In genomic region chr7:155585956-155586355, GRCh38 we compare ENCODE assay signal across 22 cellular contexts. TPM values are rescaled to one million over a fixed set of nuclear protein-coding genes. Genes with fewer than 3 reads are reported as not detected.
DNase-seq lines count a peak whose midpoint lies in the region; ATAC-seq and TF ChIP-seq lines count a peak whose summit lies in the region.
"Had no signal": no experiment of that assay in that cellular context is flagged by ENCODE, and none has a peak within 500 bp of the region (broad histone marks: within the 10 kb centered on the region; RNA-seq: fewer than 3 reads in every experiment).

No MANE protein-coding gene starts in this region.

- H3K27me3 ChIP-seq in neuronal stem cell (ENCODE audit: control insufficient read depth in 3 of 3, insufficient read depth in 3 of 3, low read depth in 1 of 3, low read length in 3 of 3): peaks cover 0 to 22% (median 0%) of the 10 kb centered on the region in 3 experiments
- H3K27me3 ChIP-seq in sigmoid colon: peaks cover 0 to 22% (median 0%) of the 10 kb centered on the region in 3 donors
- H3K27me3 ChIP-seq: Peyer's patch had no signal

- no peak overlapping the region for H2BK120ac ChIP-seq in neuronal stem cell (ENCODE audit: low read depth, low read length)

- intact Hi-C loops in sigmoid colon (cut with DNase I): no loop called here

- H3K27ac Mint-ChIP-seq in brain: peak overlapping the region in 3 of 5 experiments; percentile 26 to 87 (median 35)
- H3K27ac Mint-ChIP-seq: IgD-negative memory B cell had no signal

- no peak overlapping the region for H2BK15ac ChIP-seq in neuronal stem cell (ENCODE audit: low read length)

- H3K4me1 ChIP-seq in neuronal stem cell (ENCODE audit: control insufficient read depth in 2 of 2, insufficient read depth in 1 of 2, low read depth in 1 of 2, low read length in 2 of 2): peaks cover 8 to 14% of the 10 kb centered on the region in 2 donors
- peaks cover 0 to 17% (median 0%) of the 10 kb centered on the region in 4 donors for H3K4me1 ChIP-seq in sigmoid colon
- H3K4me1 ChIP-seq: SJCRH30 had no signal

- H3K4me2 ChIP-seq in neuronal stem cell (ENCODE audit: insufficient read depth, low read length, poor library complexity, severe bottlenecking): no peak overlapping the region

- no peak overlapping the region for H3K4ac ChIP-seq in neuronal stem cell (ENCODE audit: low read length)

- H2AFZ ChIP-seq in neuronal stem cell (ENCODE audit: low read length): no peak overlapping the region

- H3K18ac ChIP-seq in neuronal stem cell (ENCODE audit: low read length): no peak overlapping the region

- no peak overlapping the region for H3K4me3 Mint-ChIP-seq in brain
- H3K4me3 Mint-ChIP-seq: IgD-negative memory B cell had no signal

- H3K9me3 Mint-ChIP-seq in brain: no peaks in the 10 kb centered on the region
- H3K9me3 Mint-ChIP-seq: IgD-negative memory B cell had no signal

- TF ChIP-seq CTCF in brain (conservative IDR thresholded peaks at IDR 0.05) (no peak), sigmoid colon (IDR thresholded peaks at IDR 0.05) (no peak)

- H4K91ac ChIP-seq in neuronal stem cell (ENCODE audit: low read depth, low read length, poor library complexity): peak overlapping the region; percentile 10

- no peak for TF ChIP-seq EP300 in sigmoid colon (IDR thresholded peaks at IDR 0.05)

- no peaks in the 10 kb centered on the region for H3K36me3 ChIP-seq in neuronal stem cell (replicated peaks in 1 of 2; ENCODE audit: control insufficient read depth in 2 of 2, insufficient read depth in 2 of 2, low read length in 2 of 2)
- no peaks in the 10 kb centered on the region for H3K36me3 ChIP-seq in sigmoid colon
- H3K36me3 ChIP-seq: Peyer's patch, SJCRH30 had no signal

- ATAC-seq in GM21390 (IDR thresholded peaks at IDR 0.05; ENCODE audit: unreplicated experiment): no peak

- H3K23ac ChIP-seq in neuronal stem cell (ENCODE audit: low read depth, low read length, poor library complexity): no peak overlapping the region

- H3K27ac ChIP-seq in neuronal stem cell (replicated peaks; ENCODE audit: low read length) (no peak overlapping the region), sigmoid colon (no peak overlapping the region)
- H3K27ac ChIP-seq: C4-2B, Peyer's patch, SJCRH30 had no signal

- no peak overlapping the region for H2BK5ac ChIP-seq in neuronal stem cell (ENCODE audit: low read length)

- peaks cover 3% of the 10 kb centered on the region for H3K27me3 Mint-ChIP-seq in brain

- no peak overlapping the region for H3K9ac ChIP-seq in neuronal stem cell (ENCODE audit: low read depth, low read length, poor library complexity)

- H2BK12ac ChIP-seq in neuronal stem cell (ENCODE audit: low read length): no peak overlapping the region

- no peak overlapping the region for H2AK5ac ChIP-seq in neuronal stem cell (ENCODE audit: low read depth, low read length)

- H4K8ac ChIP-seq in neuronal stem cell (ENCODE audit: low read depth, low read length): no peak overlapping the region

- peak; percentile 28 for DNase-seq in activated effector memory CD4-positive, alpha-beta T cell treated with anti-CD3 and anti-CD28 coated beads, Interleukin-2, amount 50 U/mL, for 16 hours
- no peak for DNase-seq in activated effector memory CD4-positive, alpha-beta T cell treated with Interleukin-2 at 50 U/mL for 16 hours
- DNase-seq in neuronal stem cell (ENCODE audit: low spot score) (no peak), NCI-H2227 (lab: John Stamatoyannopoulos, UW; ENCODE audit: unreplicated experiment) (no peak), sigmoid colon (no peak)
- DNase-seq: COR-L47; DMS79; NCI-H1048; NCI-H1436 treated with DMSO at 0.1 percent for 48 hours; NCI-H1930; NCI-H226; NCI-H524; NCI-H774; NK-92 treated with Interleukin-12 subunit alpha and Interleukin-12 subunit beta, amount 100 ng/mL, for 24 hours; Peyer's patch; SJCRH30 had no signal

- H3K4me3 ChIP-seq in neuronal stem cell (ENCODE audit: low read length in 2 of 2): no peak overlapping the region
- H3K4me3 ChIP-seq in sigmoid colon: no peak overlapping the region
- H3K4me3 ChIP-seq: Peyer's patch, SJCRH30 had no signal

- WGBS in neuronal stem cell (ENCODE audit: extremely low coverage in 2 of 2, insufficient read length in 2 of 2, insufficient replicate concordance in 1 of 2), 2 donors: no CpG with 5 or more reads among the region's 6 CpGs
- WGBS in sigmoid colon, 2 donors: 67 to 71% methylated on average over 6 of the region's 6 CpGs

- no peak for TF ChIP-seq POLR2A in sigmoid colon (IDR thresholded peaks at IDR 0.05)

- H3K4me1 Mint-ChIP-seq in brain: peaks cover 39% of the 10 kb centered on the region

- peaks cover 0 to 5% of the 10 kb centered on the region in 2 donors for H3K9me3 ChIP-seq in neuronal stem cell (replicated peaks in 1 of 2; ENCODE audit: control insufficient read depth in 2 of 2, insufficient read depth in 1 of 2, low read depth in 1 of 2, low read length in 2 of 2)
- H3K9me3 ChIP-seq in sigmoid colon: no peaks in the 10 kb centered on the region
- H3K9me3 ChIP-seq: Peyer's patch, SJCRH30 had no signal

- no peaks in the 10 kb centered on the region for H3K36me3 Mint-ChIP-seq in brain
- H3K36me3 Mint-ChIP-seq: IgD-negative memory B cell had no signal

- H3K14ac ChIP-seq in neuronal stem cell (ENCODE audit: low read length): no peak overlapping the region

- no peaks in the 10 kb centered on the region for H3K79me1 ChIP-seq in neuronal stem cell (ENCODE audit: low read depth, low read length)

RNA-seq across cellular contexts. Expression of gene CNPY1, which starts 39.6 kb away (rescaled TPM):
- 0.97 TPM for polyA plus RNA-seq in brain (ENCODE audit: insufficient read depth, low read depth, low replicate concordance)
- polyA plus RNA-seq in neuronal stem cell (2013, experiment 1 of 2): not detected
- polyA plus RNA-seq in neuronal stem cell (2013, experiment 2 of 2): not detected
- total RNA-seq in sigmoid colon: not detected
- not detected for polyA plus RNA-seq in sigmoid colon
- total RNA-seq: A172, OCI-LY7, SJCRH30 had no signal
- polyA plus RNA-seq: IgD-negative memory B cell had no signal

RNA-seq across cellular contexts. Expression of gene RBM33, which starts 58.5 kb away (rescaled TPM):
- polyA plus RNA-seq in brain (ENCODE audit: insufficient read depth, low read depth, low replicate concordance) (14.4 TPM), sigmoid colon (10 to 100 TPM in 1 of 3 donors, 1 to 10 TPM in 2; 3.6 to 30.8 (median 8.1) TPM)
- 39.8 TPM for polyA plus RNA-seq in neuronal stem cell (2013, experiment 1 of 2)
- 40.0 TPM for polyA plus RNA-seq in neuronal stem cell (2013, experiment 2 of 2)
- total RNA-seq in sigmoid colon: 10 to 100 TPM; 27.5 to 60.4 (median 36.1) TPM
